ENCODE assay signal across 1 cellular context in the genomic region with DNA sequence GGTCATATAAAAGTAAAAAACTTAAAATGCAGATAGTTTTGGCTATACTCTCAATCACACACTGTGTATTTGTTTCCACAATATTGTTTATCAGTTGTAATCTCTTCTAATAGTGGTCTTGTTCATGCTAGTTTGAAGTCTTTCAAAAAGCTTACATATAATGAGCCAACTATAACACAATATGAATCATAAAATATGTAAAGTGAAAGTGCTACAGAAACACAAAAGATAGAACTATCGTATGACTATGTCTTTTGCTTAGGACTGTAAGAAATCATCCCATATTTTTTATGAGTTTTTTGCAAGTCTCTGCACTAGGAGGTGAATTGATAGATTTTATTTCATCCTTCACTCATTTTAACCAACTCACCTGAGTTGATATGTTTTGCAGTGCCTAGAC.
TF ChIP-seq lines count a peak whose summit lies in the region.

No MANE protein-coding gene starts in this region.

TF ChIP-seq in IMR-90, 13 proteins besides CTCF, POLR2A, EP300 and RAD21 (continued from another document):
- no peak for TF ChIP-seq FOS (IDR thresholded peaks at IDR 0.05; ENCODE audit: low read depth, low read length)
- TF ChIP-seq CEBPB (IDR thresholded peaks at IDR 0.05; ENCODE audit: low read depth, low read length), result no peak
- no peak for TF ChIP-seq RFX5 (IDR thresholded peaks at IDR 0.05; ENCODE audit: low read depth, low read length)
- no peak for TF ChIP-seq MAZ (IDR thresholded peaks at IDR 0.05; ENCODE audit: borderline replicate concordance, low read depth, low read length)
- no peak for TF ChIP-seq MXI1 (IDR thresholded peaks at IDR 0.05; ENCODE audit: borderline replicate concordance, low read depth, low read length)
- TF ChIP-seq, protein P1, sequence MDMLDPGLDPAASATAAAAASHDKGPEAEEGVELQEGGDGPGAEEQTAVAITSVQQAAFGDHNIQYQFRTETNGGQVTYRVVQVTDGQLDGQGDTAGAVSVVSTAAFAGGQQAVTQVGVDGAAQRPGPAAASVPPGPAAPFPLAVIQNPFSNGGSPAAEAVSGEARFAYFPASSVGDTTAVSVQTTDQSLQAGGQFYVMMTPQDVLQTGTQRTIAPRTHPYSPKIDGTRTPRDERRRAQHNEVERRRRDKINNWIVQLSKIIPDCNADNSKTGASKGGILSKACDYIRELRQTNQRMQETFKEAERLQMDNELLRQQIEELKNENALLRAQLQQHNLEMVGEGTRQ (IDR thresholded peaks at IDR 0.05; ENCODE audit: low read depth, low read length), result no peak
- TF ChIP-seq NFE2L2 (IDR thresholded peaks at IDR 0.05; ENCODE audit: low read depth, low read length), result no peak
